Comparison of ENCODE assay signal across 20 cellular contexts in the genomic region with DNA sequence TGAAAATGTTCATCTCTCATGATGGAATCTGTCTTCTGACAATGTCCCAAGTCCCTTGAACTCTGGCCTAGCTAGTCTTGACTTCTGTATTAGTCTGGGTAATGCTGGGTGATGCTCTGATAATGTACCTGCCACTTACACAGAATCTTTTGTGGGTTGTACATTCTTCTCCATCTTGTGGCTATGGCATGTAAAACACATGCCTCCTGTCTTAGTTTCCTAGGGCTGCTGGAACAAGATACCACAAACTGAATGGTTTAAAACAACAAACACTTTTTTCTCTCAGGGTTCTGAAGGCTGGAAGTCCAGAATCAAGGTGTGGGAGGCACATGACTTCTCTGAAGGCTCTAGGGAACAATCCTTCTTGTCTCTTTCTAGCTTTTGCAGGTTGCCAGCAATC. TPM values are rescaled to one million over a fixed set of nuclear protein-coding genes. Genes with fewer than 3 reads are reported as not detected.
DNase-seq lines count a peak whose midpoint lies in the region; TF ChIP-seq lines count a peak whose summit lies in the region.
"Had no signal": no experiment of that assay in that cellular context is flagged by ENCODE, and none has a peak within 500 bp of the region (broad histone marks: within the 10 kb centered on the region; RNA-seq: fewer than 3 reads in every experiment).

No MANE protein-coding gene starts in this region.

- H3K4me1 ChIP-seq in breast epithelium, result no peaks in the 10 kb centered on the region
- H3K4me1 ChIP-seq in adipocyte (ENCODE audit: control insufficient read depth, insufficient read depth, low read length), result no peaks in the 10 kb centered on the region
- no peaks in the 10 kb centered on the region for H3K4me1 ChIP-seq in CD8-positive, alpha-beta memory T cell (ENCODE audit: insufficient read depth, low read length)

- TF ChIP-seq POLR2A in breast epithelium (IDR thresholded peaks at IDR 0.05), result no peak

- intact Hi-C loops in MCF 10A (cut with micrococcal nuclease), result no loop called here
- intact Hi-C loops in breast epithelium (cut with DNase I; ENCODE audit: low total_unique reads), result no loop called here

- POLR2A ChIA-PET in MCF 10A (lab: Yijun Ruan, JAX), result no interaction called here
- POLR2A ChIA-PET in CD8-positive, alpha-beta memory T cell (lab: Charles Lee), result no interaction called here

- no peak overlapping the region for H3K9ac ChIP-seq in adipocyte (ENCODE audit: low read length)
- H3K9ac ChIP-seq: BLaER1 had no signal

- no peak overlapping the region for H3K27ac ChIP-seq in breast epithelium
- no peak overlapping the region for H3K27ac ChIP-seq in CD8-positive, alpha-beta memory T cell (ENCODE audit: low read depth, low read length)
- H3K27ac ChIP-seq: HL-60 had no signal

- TF ChIP-seq CTCF in MCF 10A (IDR thresholded peaks at IDR 0.05; ENCODE audit: unreplicated experiment) (no peak), breast epithelium (IDR thresholded peaks at IDR 0.05) (no peak), choroid plexus epithelial cell (conservative IDR thresholded peaks at IDR 0.05; ENCODE audit: low read depth, low read length) (no peak)

- H3K4me3 Mint-ChIP-seq in MCF 10A (ENCODE audit: unreplicated experiment), result no peak overlapping the region
- no peak overlapping the region for H3K4me3 Mint-ChIP-seq in CD8-positive, alpha-beta memory T cell

- no peaks in the 10 kb centered on the region for H3K27me3 Mint-ChIP-seq in MCF 10A (ENCODE audit: insufficient read depth, unreplicated experiment)
- H3K27me3 Mint-ChIP-seq in CD8-positive, alpha-beta memory T cell, result peaks cover 5 to 16% of the 10 kb centered on the region in 2 donors

- DNase-seq in MCF 10A (ENCODE audit: unreplicated experiment) (no peak), breast epithelium (ENCODE audit: low spot score in 2 of 2) (no peak), adipocyte (ENCODE audit: low read depth) (peak; percentile 24), choroid plexus epithelial cell (ENCODE audit: low read depth) (peak; percentile 51), NCI-H2029 (lab: John Stamatoyannopoulos, UW) (no peak), NOMO-1 treated with DMSO at 0.1 percent for 48 hours (lab: John Stamatoyannopoulos, UW; ENCODE audit: unreplicated experiment) (no peak)
- no peak for DNase-seq in activated CD4-positive, alpha-beta T cell treated with anti-CD3 and anti-CD28 coated beads for 1 hour
- DNase-seq in CD8-positive, alpha-beta memory T cell, result no peak
- DNase-seq: 8988T; DMS79; HCEC 1CT; MM.1S; NCI-H1092 treated with DMSO at 0.1 percent for 48 hours; NCI-H2081 treated with DMSO at 0.1 percent for 48 hours; NCI-H510A; NCI-H748 treated with DMSO at 0.1 percent for 48 hours; NK-92 treated with Interleukin-12 subunit alpha and Interleukin-12 subunit beta, amount 100 ng/mL, for 24 hours; Right ventricle myocardium superior had no signal

- no peaks in the 10 kb centered on the region for H3K9me3 Mint-ChIP-seq in MCF 10A (ENCODE audit: unreplicated experiment)
- no peaks in the 10 kb centered on the region for H3K9me3 Mint-ChIP-seq in CD8-positive, alpha-beta memory T cell

- H3K9me3 ChIP-seq in breast epithelium (no peaks in the 10 kb centered on the region), adipocyte (ENCODE audit: control insufficient read depth, low read length) (no peaks in the 10 kb centered on the region)
- H3K9me3 ChIP-seq in CD8-positive, alpha-beta memory T cell (ENCODE audit: low read length), result no peaks in the 10 kb centered on the region

- H3K36me3 ChIP-seq in breast epithelium (no peaks in the 10 kb centered on the region), adipocyte (ENCODE audit: control insufficient read depth, insufficient read depth, low read length, severe bottlenecking) (no peaks in the 10 kb centered on the region)
- H3K36me3 ChIP-seq in CD8-positive, alpha-beta memory T cell (ENCODE audit: insufficient read depth, low read length), result no peaks in the 10 kb centered on the region
- H3K36me3 ChIP-seq: BLaER1 had no signal

- no TSS peak for BruUV-seq in MCF 10A (replicated peaks; lab: Mats Ljungman, UMichigan)

- H3K27me3 ChIP-seq in breast epithelium (no peaks in the 10 kb centered on the region), adipocyte (replicated peaks; ENCODE audit: control insufficient read depth, insufficient read depth, low read length) (no peaks in the 10 kb centered on the region)
- H3K27me3 ChIP-seq in CD8-positive, alpha-beta memory T cell (ENCODE audit: insufficient read depth, low read length, poor library complexity, severe bottlenecking), result no peaks in the 10 kb centered on the region
- H3K27me3 ChIP-seq: BLaER1 had no signal

- CTCF ChIA-PET in MCF 10A (lab: Yijun Ruan, JAX), result no interaction called here
- CTCF ChIA-PET in CD8-positive, alpha-beta memory T cell (lab: Charles Lee), result no interaction called here

- peak overlapping the region; percentile 50 for H3K27ac Mint-ChIP-seq in MCF 10A (ENCODE audit: low read depth, unreplicated experiment)
- H3K27ac Mint-ChIP-seq in CD8-positive, alpha-beta memory T cell, result no peak overlapping the region

- H3K4me1 Mint-ChIP-seq in MCF 10A (ENCODE audit: insufficient read depth, unreplicated experiment), result no peaks in the 10 kb centered on the region
- no peaks in the 10 kb centered on the region for H3K4me1 Mint-ChIP-seq in CD8-positive, alpha-beta memory T cell

- no peaks in the 10 kb centered on the region for H3K36me3 Mint-ChIP-seq in MCF 10A (ENCODE audit: insufficient read depth, unreplicated experiment)
- H3K36me3 Mint-ChIP-seq in CD8-positive, alpha-beta memory T cell, result no peaks in the 10 kb centered on the region

- H3K4me3 ChIP-seq in breast epithelium (no peak overlapping the region), adipocyte (ENCODE audit: low read length) (no peak overlapping the region), choroid plexus epithelial cell (ENCODE audit: low read depth, low read length) (no peak overlapping the region)
- H3K4me3 ChIP-seq in CD8-positive, alpha-beta memory T cell (ENCODE audit: low read length), result no peak overlapping the region
- H3K4me3 ChIP-seq: BLaER1 had no signal

RNA-seq across cellular contexts. Expression of a gene that starts 57.1 kb away (rescaled TPM):
- 0.42 TPM in 1 of 2 replicates, not detected in the other for total RNA-seq in MCF 10A (2022)
- 10 to 100 TPM in 2 of 3 donors, 1 to 10 TPM in 1; 7.7 to 12.8 (median 11.6) TPM for total RNA-seq in breast epithelium
- not detected for total RNA-seq in CD8-positive, alpha-beta memory T cell
- not detected for polyA plus RNA-seq in CD8-positive, alpha-beta memory T cell

Comparison
In these comparisons a context has a peak if more than half of its experiments do, and no peak if none do; other contexts are left out.
1. DNase-seq: peak in adipocyte (single experiment) and choroid plexus epithelial cell (single experiment); none in MCF 10A (single experiment), breast epithelium (0 of 2), NCI-H2029 (single experiment), NOMO-1 treated with DMSO at 0.1 percent for 48 hours (single experiment), activated CD4-positive, alpha-beta T cell treated with anti-CD3 and anti-CD28 coated beads for 1 hour (single experiment) and CD8-positive, alpha-beta memory T cell (0 of 5).